8 cellular contexts compared by ENCODE assay signal in the genomic region with DNA sequence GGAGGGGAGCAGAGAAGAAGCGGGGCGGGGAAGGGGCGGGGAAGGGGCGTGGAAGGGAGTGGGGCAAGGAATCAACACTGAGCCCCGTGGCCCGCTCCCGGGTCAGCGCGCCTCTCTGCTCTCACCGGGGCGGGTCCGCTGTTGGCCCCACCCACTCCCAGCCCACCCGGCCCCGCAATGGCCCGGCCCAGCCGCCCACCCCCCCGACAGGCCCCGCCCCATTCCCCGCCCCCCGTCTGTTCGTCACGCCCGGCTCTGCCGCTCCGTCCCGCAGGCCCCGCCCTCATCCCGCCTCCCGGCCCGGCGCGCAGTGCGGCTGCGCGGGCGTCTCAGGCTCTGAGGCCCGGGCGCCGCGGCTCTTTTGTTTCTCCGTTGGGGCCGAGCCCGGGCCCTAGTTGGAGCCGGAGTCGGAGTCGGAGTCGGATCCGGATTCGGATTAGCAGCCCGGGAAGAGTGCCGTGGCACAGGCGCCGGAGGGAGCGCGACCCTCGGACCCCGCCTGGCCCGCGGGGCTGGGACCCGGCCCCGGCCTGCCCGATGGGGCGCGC. TPM values are rescaled to one million over a fixed set of nuclear protein-coding genes. Genes with fewer than 3 reads are reported as not detected.
DNase-seq lines count a peak whose midpoint lies in the region; ATAC-seq, FAIRE-seq and TF ChIP-seq lines count a peak whose summit lies in the region.

A gene (plus strand): TSS at position 310 of the 548 bp plus-strand sequence. CDS start 380 bp downstream, outside the sequence.

- H3K4ac ChIP-seq in H1 (replicated peaks; ENCODE audit: insufficient read length, low read depth, low read length) = no peak within 1 kb of the TSS

- no peak for TF ChIP-seq RAD21 in H1 (IDR thresholded peaks at IDR 0.05 in 1 of 2, conservative IDR thresholded peaks at IDR 0.05 in 1 of 2; ENCODE audit: low read depth in 2 of 2, low read length in 2 of 2)

- no peak within 1 kb of the TSS for H3K56ac ChIP-seq in H1 (replicated peaks; ENCODE audit: insufficient read length, low read depth, low read length)

- peak within 1 kb of the TSS; percentile 23 for H4K5ac ChIP-seq in H1 (ENCODE audit: insufficient read length, low read depth, low read length)

- DNase-seq in Caki2 (ENCODE audit: low read depth) (peak; percentile 69), HUDEP-2 (lab: John Stamatoyannopoulos, UW; ENCODE audit: unreplicated experiment in 76 of 76) (peak in 73 of 76 experiments; percentile 21 to 94 (median 78)), NOMO-1 treated with DMSO at 0.1 percent for 48 hours (lab: John Stamatoyannopoulos, UW; ENCODE audit: unreplicated experiment) (peak; percentile 76), H1 (ENCODE audit: low read depth in 1 of 2, low spot score in 2 of 2) (peak; percentile 70 to 97), mesenteric fat pad (ENCODE audit: low spot score) (peak; percentile 97)
- peak; percentile 79 to 92 (median 86) for DNase-seq in activated CD8-positive, alpha-beta memory T cell treated with anti-CD3 and anti-CD28 coated beads for 48 hours (ENCODE audit: low read depth in 2 of 3, low spot score in 2 of 3)
- peak; percentile 82 for DNase-seq in stimulated activated CD8-positive, alpha-beta memory T cell treated with anti-CD3 and anti-CD28 coated beads, Interleukin-15, amount 100 ng/mL, for 1 hour (ENCODE audit: low read depth)

- no peak within 1 kb of the TSS for H2BK15ac ChIP-seq in H1 (ENCODE audit: low read length)

- peak within 1 kb of the TSS; percentile 95; the same call in 1 of the 2 replicates for H4K8ac ChIP-seq in H1 (ENCODE audit: extremely low read depth, insufficient read depth, low read length)

- no peak within 1 kb of the TSS for H2AFZ ChIP-seq in H1 (ENCODE audit: low read length)

- no peak for FAIRE-seq in H1 (lab: Jason Lieb, UNC)

- CTCF ChIA-PET in H1 (lab: Charles Lee; ENCODE audit: partially characterized antibody) = no interaction called here

- H3K79me2 ChIP-seq in H1 (ENCODE audit: control insufficient read depth in 1 of 2, insufficient read depth in 2 of 2, low read length in 2 of 2) = peaks cover 0 to 22% of the 10 kb centered on the region in 2 experiments; a peak in 1 of 4 replicates

- ATAC-seq in GM21390 (IDR thresholded peaks at IDR 0.05; ENCODE audit: unreplicated experiment) = peak; percentile 68

- peaks cover 5% of the 10 kb centered on the region for H3K79me1 ChIP-seq in H1 (ENCODE audit: low read depth, low read length)

- no peak for TF ChIP-seq EP300 in H1 (IDR thresholded peaks at IDR 0.05; ENCODE audit: borderline replicate concordance in 1 of 2, low read depth in 2 of 2, low read length in 2 of 2)

- no peak for TF ChIP-seq CTCF in H1 (IDR thresholded peaks at IDR 0.05; ENCODE audit: control extremely low read depth in 1 of 3, insufficient read depth in 1 of 3, low read depth in 1 of 3, low read length in 3 of 3)

- no peak within 1 kb of the TSS for H3K14ac ChIP-seq in H1 (ENCODE audit: insufficient read length)

- H3K9ac ChIP-seq in H1 (replicated peaks in 1 of 4; ENCODE audit: extremely low read depth in 1 of 4, low read depth in 3 of 4, low read length in 3 of 4) = peak within 1 kb of the TSS; percentile 62 to 80 (median 72); a peak in 6 of 7 replicates

- no peak within 1 kb of the TSS for H2BK5ac ChIP-seq in H1 (ENCODE audit: low read depth, low read length)

- peak within 1 kb of the TSS; percentile 68; the same call in 1 of the 2 replicates for H2BK12ac ChIP-seq in H1 (ENCODE audit: low read depth, low read length)

- H3K4me2 ChIP-seq in H1 (ENCODE audit: insufficient read depth in 1 of 2, low read depth in 2 of 2, low read length in 2 of 2) = peak within 1 kb of the TSS; percentile 85 to 99

- no peaks in the 10 kb centered on the region for H3K27me3 ChIP-seq in H1 (replicated peaks in 1 of 4; ENCODE audit: control insufficient read depth in 3 of 4, extremely low read depth in 1 of 4, insufficient read depth in 3 of 4, low read length in 3 of 4)

- H2BK120ac ChIP-seq in H1 (replicated peaks; ENCODE audit: low read depth, low read length) = no peak within 1 kb of the TSS

- no peak within 1 kb of the TSS for H2AK5ac ChIP-seq in H1 (ENCODE audit: low read depth, low read length)

- 2% methylated on average over 20 of the region's 64 CpGs; no CpG with 5 or more reads in 1 of the 2 experiments for WGBS in H1 (ENCODE audit: extremely low coverage in 1 of 2, insufficient coverage in 1 of 2, insufficient read length in 1 of 2, insufficient replicate concordance in 2 of 2, low coverage in 1 of 2, low lambda C conversion rate in 2 of 2, missing lambda C conversion rate in 1 of 2), 2 experiments

- TF ChIP-seq POLR2A in H1 (IDR thresholded peaks at IDR 0.05; ENCODE audit: control extremely low read depth in 1 of 2, low read depth in 2 of 2, low read length in 2 of 2) = peak in 1 of 2 experiments; percentile 86; a peak in 2 of 3 replicates

- 0 out of 2 replicates have a peak within 1 kb of the TSS, but pooled peaks have one; percentile 32 for H3K18ac ChIP-seq in H1 (ENCODE audit: extremely low read depth, low read length)

- H3K4me1 ChIP-seq in H1 (replicated peaks in 1 of 4; ENCODE audit: control insufficient read depth in 3 of 4, insufficient read depth in 4 of 4, low read length in 3 of 4) = peaks cover 0 to 16% (median 14%) of the 10 kb centered on the region in 4 experiments; a peak in 6 of 7 replicates

- H3K4me3 ChIP-seq in H1 (ENCODE audit: extremely low read depth in 1 of 4, insufficient read depth in 2 of 4, low read depth in 3 of 4, low read length in 4 of 4) = peak within 1 kb of the TSS; percentile 59 to 75 (median 66)

- POLR2A ChIA-PET in H1 (lab: Charles Lee; ENCODE audit: partially characterized antibody) = no interaction called here

- in situ Hi-C loops in Caki2 (cut with HindIII; ENCODE audit: low pct_unique_long_range_greater_than_20kb, low sequenced_read_pairs) = no loop called here

- H4K91ac ChIP-seq in H1 (replicated peaks; ENCODE audit: insufficient read length, low read length) = no peak within 1 kb of the TSS

- no peak within 1 kb of the TSS; the same call in 1 of the 2 replicates for H3K27ac ChIP-seq in H1 (ENCODE audit: low read depth, low read length)

- peaks cover 9% of the 10 kb centered on the region; the same call in 1 of the 2 replicates for H3K23me2 ChIP-seq in H1 (ENCODE audit: low read depth, low read length)

- peaks cover 0 to 7% (median 3%) of the 10 kb centered on the region in 4 experiments; a peak in 3 of 8 replicates for H3K36me3 ChIP-seq in H1 (ENCODE audit: control insufficient read depth in 2 of 4, insufficient read depth in 4 of 4, low read length in 3 of 4)

- H2BK20ac ChIP-seq in H1 (ENCODE audit: low read length) = no peak within 1 kb of the TSS

- no peak within 1 kb of the TSS for H3K23ac ChIP-seq in H1 (ENCODE audit: insufficient read length)

- H4K20me1 ChIP-seq in H1 (replicated peaks in 1 of 2; ENCODE audit: control insufficient read depth in 1 of 2, insufficient read depth in 2 of 2, low read length in 2 of 2) = peaks cover 16 to 18% of the 10 kb centered on the region in 2 experiments

- H3K9me3 ChIP-seq in H1 (ENCODE audit: insufficient read depth in 2 of 2, low read depth in 1 of 2, low read length in 1 of 2) = no peaks in the 10 kb centered on the region

TF ChIP-seq in H1, 55 proteins besides CTCF, POLR2A, EP300 and RAD21 (continues in another document):
- TF ChIP-seq BCL11A (IDR thresholded peaks at IDR 0.05; ENCODE audit: low read depth in 2 of 2, low read length in 2 of 2) = no peak
- TF ChIP-seq, protein P1, sequence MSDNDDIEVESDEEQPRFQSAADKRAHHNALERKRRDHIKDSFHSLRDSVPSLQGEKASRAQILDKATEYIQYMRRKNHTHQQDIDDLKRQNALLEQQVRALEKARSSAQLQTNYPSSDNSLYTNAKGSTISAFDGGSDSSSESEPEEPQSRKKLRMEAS (IDR thresholded peaks at IDR 0.05) = no peak
- TF ChIP-seq PHF8 (conservative IDR thresholded peaks at IDR 0.05; ENCODE audit: low read depth, low read length) = peak; percentile 83
- peak; percentile 48; the same call in 1 of the 2 replicates for TF ChIP-seq POLR2AphosphoS5 (IDR thresholded peaks at IDR 0.05; ENCODE audit: low read depth, low read length)
- TF ChIP-seq TAF1 (IDR thresholded peaks at IDR 0.05; ENCODE audit: low read depth, low read length) = peak; percentile 90
- TF ChIP-seq RFX5 (IDR thresholded peaks at IDR 0.05; ENCODE audit: borderline replicate concordance, low read depth, low read length) = no peak
- no peak for TF ChIP-seq CHD2 (IDR thresholded peaks at IDR 0.05; ENCODE audit: low read length)
- no peak for TF ChIP-seq RNF2 (IDR thresholded peaks at IDR 0.05; ENCODE audit: borderline replicate concordance, low read depth, low read length, missing control alignments, poor library complexity, severe bottlenecking)
- peak; percentile 79 for TF ChIP-seq TBP (IDR thresholded peaks at IDR 0.05; ENCODE audit: low read depth, low read length)
- no peak for TF ChIP-seq ZNF274 (IDR thresholded peaks at IDR 0.05; ENCODE audit: borderline replicate concordance, extremely low read depth, low read length)

RNA-seq across cellular contexts. Expression of the gene that starts here (rescaled TPM):
- total RNA-seq in Caki2 (2014; rRNA removed; shearing (Covaris generic); ENCODE audit: low replicate concordance) = 3.7 and 7.4 TPM in 2 replicates
- total RNA-seq in H1 (2021; fragmentation: NEBNext Ultra II Directional; extraction: Animal tissue kit (Norgen Biotek cat#: 25700)) = 44.1 and 48.5 TPM in 2 replicates
- 13.0 and 26.4 TPM in 2 replicates for polyA plus RNA-seq in H1 (2011; rRNA removed)
- 11.9 TPM for polyA plus RNA-seq in H1 (2011; cell fraction: cytosol; rRNA removed)
- 127 TPM for polyA plus RNA-seq in H1 (2011; cell fraction: nucleus; rRNA removed)
- polyA plus RNA-seq in H1 (2012, experiment 1 of 2) = 26.7 to 43.8 TPM (median 39.0 TPM) in 4 replicates
- polyA plus RNA-seq in H1 (2012, experiment 2 of 2) = 26.9 TPM
- polyA plus RNA-seq in H1 (2013, experiment 1 of 2) = 23.4 TPM
- 23.0 TPM for polyA plus RNA-seq in H1 (2013, experiment 2 of 2)
- polyA minus RNA-seq in H1 (2011; rRNA and poly(A)+ RNA removed) = 12.9 and 16.5 TPM in 2 replicates
- polyA minus RNA-seq in H1 (2011; cell fraction: cytosol; rRNA and poly(A)+ RNA removed) = 29.4 TPM
- 42.7 TPM for polyA minus RNA-seq in H1 (2011; cell fraction: nucleus; rRNA and poly(A)+ RNA removed)
- total RNA-seq in mesenteric fat pad = 19.4 TPM
